In genomic region chr16:85004587-85005205, GRCh38 we compare ENCODE assay signal across 3 cellular contexts.
A peak's percentile ranks its signal among the peaks of the same experiment; 100 is the strongest.
TF ChIP-seq lines count a peak whose summit lies in the region.

No MANE protein-coding gene starts in this region.

TF ChIP-seq in A549, 52 proteins besides CTCF, POLR2A, EP300 and RAD21:
- TF ChIP-seq JUN (IDR thresholded peaks at IDR 0.05) (no peak), GATA3 (IDR thresholded peaks at IDR 0.05; ENCODE audit: borderline replicate concordance) (peak; percentile 48; the same call in 1 of the 2 replicates), ATOH8 (CRISPR knock-in tag; IDR thresholded peaks at IDR 0.05; ENCODE audit: low read depth) (no peak), FOSL2 (IDR thresholded peaks at IDR 0.05) (no peak), FOSL2 (CRISPR knock-in tag; IDR thresholded peaks at IDR 0.05) (0 out of 2 replicates have a peak, but pooled peaks have one; percentile 12), USF2 (IDR thresholded peaks at IDR 0.05) (no peak), BCL3 (IDR thresholded peaks at IDR 0.05) (no peak), CBX2 (IDR thresholded peaks at IDR 0.05; ENCODE audit: borderline replicate concordance, low read depth) (no peak), MAX (IDR thresholded peaks at IDR 0.05) (peak; percentile 44; the same call in 1 of the 2 replicates)

TF ChIP-seq in H1, 55 proteins besides CTCF, POLR2A, EP300 and RAD21:
- TF ChIP-seq E2F6 (IDR thresholded peaks at IDR 0.05), result no peak
- no peak for TF ChIP-seq CBX5 (IDR thresholded peaks at IDR 0.05; ENCODE audit: low read depth, low read length)
- TF ChIP-seq BACH1 (IDR thresholded peaks at IDR 0.05; ENCODE audit: low read length), result no peak
- no peak for TF ChIP-seq PHF8 (conservative IDR thresholded peaks at IDR 0.05; ENCODE audit: low read depth, low read length)
- no peak for TF ChIP-seq CHD1 (IDR thresholded peaks at IDR 0.05; ENCODE audit: low read depth, low read length)
- TF ChIP-seq RFX5 (IDR thresholded peaks at IDR 0.05; ENCODE audit: borderline replicate concordance, low read depth, low read length), result no peak
- TF ChIP-seq JUN (IDR thresholded peaks at IDR 0.05; ENCODE audit: low read depth, low read length), result no peak
- TF ChIP-seq ZNF274 (IDR thresholded peaks at IDR 0.05; ENCODE audit: borderline replicate concordance, extremely low read depth, low read length), result no peak
- TF ChIP-seq TCF12 (IDR thresholded peaks at IDR 0.05; ENCODE audit: low read depth, low read length), result no peak
- TF ChIP-seq ATF2 (IDR thresholded peaks at IDR 0.05; ENCODE audit: low read length), result no peak
- TF ChIP-seq CHD2 (IDR thresholded peaks at IDR 0.05; ENCODE audit: low read length), result no peak
- no peak for TF ChIP-seq CEBPB (IDR thresholded peaks at IDR 0.05; ENCODE audit: low read depth, low read length)
- no peak for TF ChIP-seq HDAC6 (IDR thresholded peaks at IDR 0.05; ENCODE audit: low read depth, low read length)
- no peak for TF ChIP-seq KDM4A (IDR thresholded peaks at IDR 0.05; ENCODE audit: low read depth, low read length, severe bottlenecking)
- no peak for TF ChIP-seq JUND (IDR thresholded peaks at IDR 0.05; ENCODE audit: low read length)
- TF ChIP-seq CREB1 (IDR thresholded peaks at IDR 0.05), result no peak

TF ChIP-seq in GM12891, 5 proteins besides CTCF, POLR2A, EP300 and RAD21:
- TF ChIP-seq PAX5 (IDR thresholded peaks at IDR 0.05; ENCODE audit: insufficient read depth, low read length, severe bottlenecking) (no peak), POU2F2 (IDR thresholded peaks at IDR 0.05; ENCODE audit: low read depth, low read length) (no peak), POLR2AphosphoS5 (IDR thresholded peaks at IDR 0.05; ENCODE audit: low read depth, low read length) (no peak), TAF1 (IDR thresholded peaks at IDR 0.05; ENCODE audit: low read depth, low read length) (no peak), SPI1 (IDR thresholded peaks at IDR 0.05; ENCODE audit: low read depth, low read length) (no peak)
